12 cellular contexts compared by ENCODE assay signal in the genomic region with DNA sequence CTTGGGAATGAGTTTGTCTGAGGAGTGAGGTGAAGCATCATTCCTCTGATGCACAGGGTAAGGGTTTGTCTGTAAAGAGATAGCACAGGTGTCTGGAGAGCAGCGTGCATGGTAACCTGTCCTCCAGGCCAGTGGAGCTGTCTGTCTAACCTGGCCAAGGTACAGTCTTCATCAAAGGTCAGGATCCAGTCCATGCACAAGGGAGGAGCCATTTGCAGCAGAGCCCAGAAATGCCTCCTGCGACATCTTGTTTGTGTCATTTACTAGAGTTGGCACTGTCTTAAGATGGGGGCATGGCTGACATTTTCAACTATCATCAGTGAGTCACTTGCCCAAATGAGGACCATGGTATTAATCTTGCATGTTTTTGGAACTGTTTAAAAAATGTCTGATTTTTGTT.
"Had no signal": no experiment of that assay in that cellular context is flagged by ENCODE, and none has a peak within 500 bp of the region (broad histone marks: within the 10 kb centered on the region; RNA-seq: fewer than 3 reads in every experiment).

No MANE protein-coding gene starts in this region.

- H3K36me3 ChIP-seq: left ventricle myocardium inferior, right atrium auricular region, stomach, thoracic aorta had no signal

- H3K27me3 ChIP-seq: right atrium auricular region, stomach had no signal

- H3K27ac Mint-ChIP-seq: activated naive CD4-positive, alpha-beta T cell treated with anti-CD3 and anti-CD28 coated beads, Interleukin-2, amount 50 U/mL, for 24 hours; activated T-cell treated with anti-CD3 and anti-CD28 coated beads, Interleukin-2, amount 50 U/mL, for 24 hours; progenitor cell of endocrine pancreas had no signal

- DNase-seq: activated CD4-positive, alpha-beta T cell treated with anti-CD3 and anti-CD28 coated beads, Interleukin-2, amount 50 U/mL, for 1 hour; activated effector memory CD4-positive, alpha-beta T cell treated with anti-CD3 and anti-CD28 coated beads, Interleukin-2, amount 50 U/mL, for 16 hours; activated T-cell treated with anti-CD3 and anti-CD28 coated beads, Interleukin-2, amount 50 U/mL, for 24 hours; amniotic stem cell; left ventricle myocardium inferior; stimulated activated CD4-positive, alpha-beta T cell treated with anti-CD3 and anti-CD28 coated beads, Interleukin-4, amount 100 ng/mL, for 24 hours; stomach had no signal

- H3K27me3 Mint-ChIP-seq: activated naive CD4-positive, alpha-beta T cell treated with anti-CD3 and anti-CD28 coated beads, Interleukin-2, amount 50 U/mL, for 24 hours; activated T-cell treated with anti-CD3 and anti-CD28 coated beads, Interleukin-2, amount 50 U/mL, for 24 hours had no signal

- H3K9me3 Mint-ChIP-seq: activated naive CD4-positive, alpha-beta T cell treated with anti-CD3 and anti-CD28 coated beads, Interleukin-2, amount 50 U/mL, for 24 hours; activated T-cell treated with anti-CD3 and anti-CD28 coated beads, Interleukin-2, amount 50 U/mL, for 24 hours had no signal

- H3K4me3 Mint-ChIP-seq: activated naive CD4-positive, alpha-beta T cell treated with anti-CD3 and anti-CD28 coated beads, Interleukin-2, amount 50 U/mL, for 24 hours; activated T-cell treated with anti-CD3 and anti-CD28 coated beads, Interleukin-2, amount 50 U/mL, for 24 hours had no signal

- H3K27ac ChIP-seq: left ventricle myocardium inferior, right atrium auricular region, skin epidermis, stomach, thoracic aorta had no signal

- H3K4me3 ChIP-seq: left ventricle myocardium inferior, right atrium auricular region, skin epidermis, stomach, thoracic aorta had no signal

- H3K4me1 ChIP-seq: left ventricle myocardium inferior, right atrium auricular region, stomach had no signal

- H3K9me3 ChIP-seq: left ventricle myocardium inferior, right atrium auricular region, stomach, thoracic aorta had no signal

- H3K36me3 Mint-ChIP-seq: activated naive CD4-positive, alpha-beta T cell treated with anti-CD3 and anti-CD28 coated beads, Interleukin-2, amount 50 U/mL, for 24 hours had no signal
